In the genomic region with DNA sequence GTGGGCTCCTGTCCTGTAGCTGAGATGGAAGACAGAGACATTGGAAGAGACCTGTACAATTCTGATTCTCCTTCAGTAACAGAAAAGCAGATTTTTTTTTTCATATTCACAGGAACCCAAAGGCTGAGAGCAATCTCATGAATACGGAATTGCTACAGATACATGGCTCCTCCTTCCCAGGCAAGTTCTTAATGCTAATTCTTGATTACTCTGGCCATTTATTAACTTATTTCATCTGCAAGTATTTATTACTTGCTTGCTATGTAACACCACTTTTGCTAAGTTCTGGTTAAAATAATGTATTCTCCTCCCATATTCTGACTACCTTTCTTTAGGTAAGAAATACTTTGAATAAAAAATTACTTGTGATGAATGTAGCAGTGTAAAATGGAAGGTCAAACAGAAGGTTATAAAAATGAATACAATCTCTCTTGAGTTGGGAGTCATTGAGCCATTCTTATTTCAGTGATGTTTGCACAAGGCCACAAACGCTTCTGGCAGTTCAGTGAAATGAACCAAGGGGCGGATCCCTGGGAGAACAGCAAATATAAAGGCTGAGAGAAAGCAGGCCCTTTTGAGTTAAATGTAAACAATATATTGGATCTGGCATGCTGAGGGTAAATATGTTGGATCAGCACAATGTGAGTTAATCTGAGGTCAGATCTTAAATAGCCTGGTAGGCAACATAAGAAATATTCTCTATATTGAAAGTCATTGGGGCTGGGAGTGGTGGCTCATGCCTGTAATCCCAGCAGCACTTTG, we compare ENCODE assay signal across 14 cellular contexts. TPM values are rescaled to one million over a fixed set of nuclear protein-coding genes. Genes with fewer than 3 reads are reported as not detected.
DNase-seq lines count a peak whose midpoint lies in the region; ATAC-seq, FAIRE-seq and TF ChIP-seq lines count a peak whose summit lies in the region.
"Had no signal": no experiment of that assay in that cellular context is flagged by ENCODE, and none has a peak within 500 bp of the region (broad histone marks: within the 10 kb centered on the region; RNA-seq: fewer than 3 reads in every experiment).

No MANE protein-coding gene starts in this region.

- H3F3A ChIP-seq in GM23248 (ENCODE audit: insufficient read depth): no peaks in the 10 kb centered on the region

- H3K23me2 ChIP-seq in H1 (ENCODE audit: low read depth, low read length): peaks cover 4% of the 10 kb centered on the region; the same call in 1 of the 2 replicates

- H2BK5ac ChIP-seq in H1 (ENCODE audit: low read depth, low read length): no peak overlapping the region

- H3K9me2 ChIP-seq in GM23248 (ENCODE audit: insufficient read depth): no peaks in the 10 kb centered on the region

- H3K36me3 ChIP-seq in H1 (ENCODE audit: control insufficient read depth in 2 of 4, insufficient read depth in 4 of 4, low read length in 3 of 4) (no peaks in the 10 kb centered on the region), stomach (no peaks in the 10 kb centered on the region), GM23248 (ENCODE audit: low read depth) (no peaks in the 10 kb centered on the region)
- H3K36me3 ChIP-seq: suprapubic skin had no signal

- in situ Hi-C loops in GM23248 (cut with MboI): no loop called here

- no peak overlapping the region for H2BK15ac ChIP-seq in H1 (ENCODE audit: low read length)

- H3K4me1 ChIP-seq in H1 (replicated peaks in 1 of 4; ENCODE audit: control insufficient read depth in 3 of 4, insufficient read depth in 4 of 4, low read length in 3 of 4) (peaks cover 0 to 4% (median 1%) of the 10 kb centered on the region in 4 experiments; a peak in 2 of 7 replicates), stomach (peaks cover 0 to 10% (median 4%) of the 10 kb centered on the region in 4 donors), GM23248 (ENCODE audit: insufficient read depth) (no peaks in the 10 kb centered on the region)
- H3K4me1 ChIP-seq: suprapubic skin had no signal

- no peaks in the 10 kb centered on the region for H3K79me1 ChIP-seq in H1 (ENCODE audit: low read depth, low read length)

- DNase-seq in LoVo (ENCODE audit: low spot score) (peak; percentile 15), NCI-H345 treated with DMSO at 0.1 percent for 48 hours (lab: John Stamatoyannopoulos, UW; ENCODE audit: unreplicated experiment) (peak; percentile 99), H1 (ENCODE audit: low read depth in 1 of 2, low spot score in 2 of 2) (no peak), stomach (peak; percentile 64), GM23248 (no peak), DMS79 (lab: John Stamatoyannopoulos, UW) (no peak)
- DNase-seq: activated T-cell treated with anti-CD3 and anti-CD28 coated beads, Interleukin-2, amount 50 U/mL, for 1 hour; NCI-H446 treated with DMSO at 0.1 percent for 48 hours had no signal

- no peak overlapping the region for H4K91ac ChIP-seq in H1 (replicated peaks; ENCODE audit: insufficient read length, low read length)

- no peak overlapping the region for H4K5ac ChIP-seq in H1 (ENCODE audit: insufficient read length, low read depth, low read length)

- H2BK12ac ChIP-seq in H1 (ENCODE audit: low read depth, low read length): no peak overlapping the region

- H3K23ac ChIP-seq in H1 (ENCODE audit: insufficient read length): no peak overlapping the region

- TF ChIP-seq EP300 in H1 (IDR thresholded peaks at IDR 0.05; ENCODE audit: borderline replicate concordance in 1 of 2, low read depth in 2 of 2, low read length in 2 of 2) (no peak), stomach (IDR thresholded peaks at IDR 0.05) (no peak)

- POLR2A ChIA-PET in H1 (lab: Charles Lee; ENCODE audit: partially characterized antibody): no interaction called here

- TF ChIP-seq CTCF in H1 (IDR thresholded peaks at IDR 0.05; ENCODE audit: control extremely low read depth in 1 of 3, insufficient read depth in 1 of 3, low read depth in 1 of 3, low read length in 3 of 3) (no peak), stomach (IDR thresholded peaks at IDR 0.05) (no peak)

- H3K79me2 ChIP-seq in H1 (ENCODE audit: control insufficient read depth in 1 of 2, insufficient read depth in 2 of 2, low read length in 2 of 2): no peaks in the 10 kb centered on the region
- H3K79me2 ChIP-seq in GM23248 (ENCODE audit: insufficient read depth): no peaks in the 10 kb centered on the region

- H3K4ac ChIP-seq in H1 (replicated peaks; ENCODE audit: insufficient read length, low read depth, low read length): no peak overlapping the region

- FAIRE-seq in H1 (lab: Jason Lieb, UNC): no peak
- FAIRE-seq: endometrium had no signal

- no peak for TF ChIP-seq POLR2A in H1 (IDR thresholded peaks at IDR 0.05; ENCODE audit: control extremely low read depth in 1 of 2, low read depth in 2 of 2, low read length in 2 of 2)
- no peak for TF ChIP-seq POLR2A in stomach (IDR thresholded peaks at IDR 0.05)

- H3K4me2 ChIP-seq in H1 (ENCODE audit: insufficient read depth in 1 of 2, low read depth in 2 of 2, low read length in 2 of 2) (no peak overlapping the region), GM23248 (ENCODE audit: unreplicated experiment) (no peak overlapping the region)

- H2AFZ ChIP-seq in H1 (ENCODE audit: low read length) (no peak overlapping the region), GM23248 (no peak overlapping the region)

- H3K14ac ChIP-seq in H1 (ENCODE audit: insufficient read length): no peak overlapping the region

- H3K9me3 ChIP-seq in H1 (ENCODE audit: insufficient read depth in 2 of 2, low read depth in 1 of 2, low read length in 1 of 2) (no peaks in the 10 kb centered on the region), stomach (no peaks in the 10 kb centered on the region), GM23248 (ENCODE audit: low read depth) (no peaks in the 10 kb centered on the region)
- H3K9me3 ChIP-seq: suprapubic skin had no signal

- ATAC-seq in GM21390 (IDR thresholded peaks at IDR 0.05; ENCODE audit: unreplicated experiment) (no peak), HG03196 (IDR thresholded peaks at IDR 0.05; ENCODE audit: unreplicated experiment) (no peak)
- ATAC-seq: SK-N-SH treated with all-trans-retinoic acid at 6 μM for 48 hours had no signal

- H3K18ac ChIP-seq in H1 (ENCODE audit: extremely low read depth, low read length): no peak overlapping the region

- no peak overlapping the region for H2BK20ac ChIP-seq in H1 (ENCODE audit: low read length)

- intact Hi-C loops in stomach (cut with DNase I; ENCODE audit: low total_unique reads): no loop called here

- no peak overlapping the region for H2BK120ac ChIP-seq in H1 (replicated peaks; ENCODE audit: low read depth, low read length)

- H3K27ac ChIP-seq in H1 (ENCODE audit: low read depth, low read length) (no peak overlapping the region; the same call in 1 of the 2 replicates), stomach (peak overlapping the region; percentile 21 to 52 (median 32)), GM23248 (no peak overlapping the region)
- H3K27ac ChIP-seq: suprapubic skin had no signal

- H3K27me3 ChIP-seq in H1 (replicated peaks in 1 of 4; ENCODE audit: control insufficient read depth in 3 of 4, extremely low read depth in 1 of 4, insufficient read depth in 3 of 4, low read length in 3 of 4) (no peaks in the 10 kb centered on the region), stomach (no peaks in the 10 kb centered on the region), GM23248 (replicated peaks; ENCODE audit: insufficient read depth) (peaks cover 15% of the 10 kb centered on the region; the same call in 1 of the 2 replicates)
- H3K27me3 ChIP-seq: suprapubic skin had no signal

- 88% methylated on average over 3 of the region's 3 CpGs; no CpG with 5 or more reads in 1 of the 2 experiments for WGBS in H1 (ENCODE audit: extremely low coverage in 1 of 2, insufficient coverage in 1 of 2, insufficient read length in 1 of 2, insufficient replicate concordance in 2 of 2, low coverage in 1 of 2, low lambda C conversion rate in 2 of 2, missing lambda C conversion rate in 1 of 2), 2 experiments
- 27 to 34% (median 29%) methylated on average over 3 of the region's 3 CpGs for WGBS in stomach, 5 donors
- WGBS in GM23248 (ENCODE audit: low coverage in 1 of 2, low lambda C conversion rate in 2 of 2, missing lambda C conversion rate in 2 of 2), 2 experiments: 15 to 25% methylated on average over 3 of the region's 3 CpGs

- CTCF ChIA-PET in H1 (lab: Charles Lee; ENCODE audit: partially characterized antibody): interaction anchor here (0.6 kb wide), 1 partner anchor 37 kb away, joined by 3 read pairs; no protein-coding TSS in a partner anchor

- H3K4me3 ChIP-seq in H1 (ENCODE audit: extremely low read depth in 1 of 4, insufficient read depth in 2 of 4, low read depth in 3 of 4, low read length in 4 of 4) (no peak overlapping the region), stomach (no peak overlapping the region), GM23248 (no peak overlapping the region)
- H3K4me3 ChIP-seq: suprapubic skin had no signal

- H2AK5ac ChIP-seq in H1 (ENCODE audit: low read depth, low read length): no peak overlapping the region

- H4K8ac ChIP-seq in H1 (ENCODE audit: extremely low read depth, insufficient read depth, low read length): no peak overlapping the region

- no peaks in the 10 kb centered on the region for H4K20me1 ChIP-seq in H1 (replicated peaks in 1 of 2; ENCODE audit: control insufficient read depth in 1 of 2, insufficient read depth in 2 of 2, low read length in 2 of 2)
- no peaks in the 10 kb centered on the region for H4K20me1 ChIP-seq in GM23248 (ENCODE audit: insufficient read depth)

- TF ChIP-seq RAD21 in H1 (IDR thresholded peaks at IDR 0.05 in 1 of 2, conservative IDR thresholded peaks at IDR 0.05 in 1 of 2; ENCODE audit: low read depth in 2 of 2, low read length in 2 of 2): no peak

- no peak overlapping the region for H3K56ac ChIP-seq in H1 (replicated peaks; ENCODE audit: insufficient read length, low read depth, low read length)

- H3K9ac ChIP-seq in H1 (replicated peaks in 1 of 4; ENCODE audit: extremely low read depth in 1 of 4, low read depth in 3 of 4, low read length in 3 of 4) (no peak overlapping the region), GM23248 (no peak overlapping the region)

TF ChIP-seq in H1, 55 proteins besides CTCF, POLR2A, EP300 and RAD21:
- no peak for TF ChIP-seq TAF1 (IDR thresholded peaks at IDR 0.05; ENCODE audit: low read depth, low read length)
- TF ChIP-seq MAFK (IDR thresholded peaks at IDR 0.05; ENCODE audit: low read depth, low read length): 0 out of 2 replicates have a peak, but pooled peaks have one; percentile 3

RNA-seq across cellular contexts. Expression of gene MUCL1, which starts 37.6 kb away (rescaled TPM):
- total RNA-seq in H1 (2021; fragmentation: NEBNext Ultra II Directional; extraction: Animal tissue kit (Norgen Biotek cat#: 25700)): not detected in 2 replicates
- polyA plus RNA-seq in H1 (2011; rRNA removed) (not detected in 2 replicates), stomach (not detected), GM23248 (2016; fragmentation: Nextera tagmentation; extraction: Ambion mirVana) (not detected in 2 replicates)
- not detected for polyA plus RNA-seq in H1 (2011; cell fraction: cytosol; rRNA removed)
- not detected for polyA plus RNA-seq in H1 (2011; cell fraction: nucleus; rRNA removed)
- not detected in 4 replicates for polyA plus RNA-seq in H1 (2012, experiment 1 of 2)
- not detected for polyA plus RNA-seq in H1 (2012, experiment 2 of 2)
- polyA plus RNA-seq in H1 (2013, experiment 1 of 2): not detected
- not detected for polyA plus RNA-seq in H1 (2013, experiment 2 of 2)
- not detected in 2 replicates for polyA minus RNA-seq in H1 (2011; rRNA and poly(A)+ RNA removed)
- not detected for polyA minus RNA-seq in H1 (2011; cell fraction: cytosol; rRNA and poly(A)+ RNA removed)
- not detected for polyA minus RNA-seq in H1 (2011; cell fraction: nucleus; rRNA and poly(A)+ RNA removed)
- total RNA-seq in stomach: not detected
- total RNA-seq in GM23248 (2014; rRNA removed; shearing (Covaris generic)): not detected in 2 replicates
- total RNA-seq: mononuclear cell had no signal

Comparison
In these comparisons a context has a peak if more than half of its experiments do, and no peak if none do; other contexts are left out.
1. DNase-seq: peak in LoVo (single experiment), NCI-H345 treated with DMSO at 0.1 percent for 48 hours (single experiment) and stomach (single experiment); none in H1 (0 of 2), GM23248 (single experiment) and DMS79 (single experiment).
2. H3K27ac ChIP-seq: peak in stomach (5 of 5); none in H1 (single experiment) and GM23248 (single experiment).